8 cellular contexts compared by ENCODE assay signal in genomic region chr12:54357802-54358619, GRCh38. TPM values are rescaled to one million over a fixed set of nuclear protein-coding genes. Genes with fewer than 3 reads are reported as not detected.
DNase-seq lines count a peak whose midpoint lies in the region; ATAC-seq, FAIRE-seq and TF ChIP-seq lines count a peak whose summit lies in the region.

No MANE protein-coding gene starts in this region.

- H3K9ac ChIP-seq in Karpas-422 (ENCODE audit: low read length): peak overlapping the region; percentile 87

- no peaks in the 10 kb centered on the region for H3K27me3 Mint-ChIP-seq in T-helper 2 cell treated with Interferon-gamma antibody and Interleukin-4, amounts not matched to agents 5 μg/mL and 100 μg/mL, for 36 hours (ENCODE audit: low read depth)
- H3K27me3 Mint-ChIP-seq in Calu3 (ENCODE audit: unreplicated experiment): peaks cover 5% of the 10 kb centered on the region

- no peak overlapping the region for H3K4me3 Mint-ChIP-seq in T-helper 2 cell treated with Interferon-gamma antibody and Interleukin-4, amounts not matched to agents 5 μg/mL and 100 μg/mL, for 36 hours
- H3K4me3 Mint-ChIP-seq in Calu3 (ENCODE audit: low read depth, unreplicated experiment): no peak overlapping the region

- ATAC-seq in pancreas (no peak), HG02884 (IDR thresholded peaks at IDR 0.05; ENCODE audit: unreplicated experiment) (no peak), GM19328 (IDR thresholded peaks at IDR 0.05; ENCODE audit: unreplicated experiment) (no peak)

- intact Hi-C loops in pancreas (cut with DNase I) (loop anchor here in 1 of 3 donors (10.0 kb wide), 1 partner anchor 53 kb away; the partner anchor contains the start of gene NFE2), Calu3 (cut with micrococcal nuclease; ENCODE audit: unreplicated experiment) (loop anchor here (2.0 kb wide), 1 partner anchor 33 kb away; the partner anchor contains the start of gene COPZ1)

- peak overlapping the region; percentile 72 for H3K27ac ChIP-seq in Karpas-422 (ENCODE audit: low read length)
- peak overlapping the region in 2 of 4 donors; percentile 85 to 87 for H3K27ac ChIP-seq in pancreas

- H3K4me1 Mint-ChIP-seq in T-helper 2 cell treated with Interferon-gamma antibody and Interleukin-4, amounts not matched to agents 5 μg/mL and 100 μg/mL, for 36 hours (ENCODE audit: low read depth): peaks cover 9% of the 10 kb centered on the region
- peaks cover 8% of the 10 kb centered on the region for H3K4me1 Mint-ChIP-seq in Calu3 (ENCODE audit: low read depth, unreplicated experiment)

- H3K27ac Mint-ChIP-seq in T-helper 2 cell treated with Interferon-gamma antibody and Interleukin-4, amounts not matched to agents 5 μg/mL and 100 μg/mL, for 36 hours: no peak overlapping the region
- no peak overlapping the region for H3K27ac Mint-ChIP-seq in Calu3 (ENCODE audit: unreplicated experiment)

- no peaks in the 10 kb centered on the region for H4K20me1 ChIP-seq in Karpas-422 (ENCODE audit: insufficient read depth, low read depth, low read length)

- H3K79me2 ChIP-seq in Karpas-422 (ENCODE audit: low read length): no peaks in the 10 kb centered on the region

- H3K9me2 ChIP-seq in Karpas-422 (replicated peaks; ENCODE audit: insufficient read depth, low read length): no peaks in the 10 kb centered on the region

- no peaks in the 10 kb centered on the region for H3K9me3 Mint-ChIP-seq in T-helper 2 cell treated with Interferon-gamma antibody and Interleukin-4, amounts not matched to agents 5 μg/mL and 100 μg/mL, for 36 hours
- H3K9me3 Mint-ChIP-seq in Calu3 (ENCODE audit: low read depth, unreplicated experiment): no peaks in the 10 kb centered on the region

- H3K36me3 ChIP-seq in Karpas-422 (ENCODE audit: insufficient read depth, low read length): no peaks in the 10 kb centered on the region
- H3K36me3 ChIP-seq in pancreas: no peaks in the 10 kb centered on the region

- CTCF ChIA-PET in Calu3 (lab: Charles Lee): interaction anchor here (0.6 to 3.5 kb wide), 7 partner anchors 33 to 143 kb away, joined by 3 to 13 read pairs (median 7); partner anchors contain the start of genes CBX5 and COPZ1

- peaks cover 39% of the 10 kb centered on the region for H3K4me1 ChIP-seq in Karpas-422 (ENCODE audit: low read length)
- H3K4me1 ChIP-seq in pancreas: peaks cover under 1 to 19% (median 5%) of the 10 kb centered on the region in 3 donors

- no peaks in the 10 kb centered on the region for H3K9me3 ChIP-seq in Karpas-422 (ENCODE audit: low read length)
- no peaks in the 10 kb centered on the region for H3K9me3 ChIP-seq in pancreas

- H3K27me3 ChIP-seq in Karpas-422 (ENCODE audit: low read length): no peaks in the 10 kb centered on the region
- no peaks in the 10 kb centered on the region for H3K27me3 ChIP-seq in pancreas

- peak; percentile 66 for DNase-seq in Karpas-422
- DNase-seq in T-helper 2 cell treated with Interferon-gamma antibody and Interleukin-4, amounts not matched to agents 5 μg/mL and 100 μg/mL, for 36 hours (ENCODE audit: low spot score): peak; percentile 44
- DNase-seq in effector CD8-positive, alpha-beta T cell (lab: John Stamatoyannopoulos, UW): peak; percentile 18
- DNase-seq in pancreas: no peak
- no peak for DNase-seq in Calu3

- H3K4me2 ChIP-seq in Karpas-422 (ENCODE audit: low read depth, low read length, poor library complexity, severe bottlenecking): peak overlapping the region; percentile 99

- FAIRE-seq in G401.6 (lab: Jason Lieb, UNC): peak; percentile 88
- FAIRE-seq in pancreas (lab: Jason Lieb, UNC): no peak

- no peaks in the 10 kb centered on the region for H3K36me3 Mint-ChIP-seq in T-helper 2 cell treated with Interferon-gamma antibody and Interleukin-4, amounts not matched to agents 5 μg/mL and 100 μg/mL, for 36 hours (ENCODE audit: low read depth)
- H3K36me3 Mint-ChIP-seq in Calu3 (ENCODE audit: insufficient read depth, unreplicated experiment): peaks cover 4% of the 10 kb centered on the region

- 20 to 23% methylated on average over 10 of the region's 10 CpGs for WGBS in pancreas, 2 donors

- TF ChIP-seq CTCF in pancreas (IDR thresholded peaks at IDR 0.05) (no peak), Calu3 (IDR thresholded peaks at IDR 0.05; ENCODE audit: unreplicated experiment) (no peak)

- no TSS peak for BruUV-seq in Calu3 (replicated peaks; lab: Mats Ljungman, UMichigan)

- peak overlapping the region; percentile 87 for H2AFZ ChIP-seq in Karpas-422 (ENCODE audit: low read length)

- peak overlapping the region; percentile 85 for H3K4me3 ChIP-seq in Karpas-422 (ENCODE audit: low read length)
- H3K4me3 ChIP-seq in pancreas: peak overlapping the region in 3 of 4 donors; percentile 25 to 57 (median 48)

RNA-seq across cellular contexts. Expression of gene GPR84, which starts 6.3 kb away (rescaled TPM):
- total RNA-seq in Karpas-422 (2014; rRNA removed; shearing (Covaris generic); ENCODE audit: low replicate concordance): 0.29 TPM in 1 of 2 replicates, not detected in the other
- under 1 TPM in 4 of 6 donors, not detected in 2; 0.32 to 0.87 (median 0.63) TPM for total RNA-seq in pancreas
- polyA plus RNA-seq in pancreas: under 1 TPM; 0.09 to 0.27 TPM
- not detected in 2 replicates for total RNA-seq in Calu3 (2022)

RNA-seq across cellular contexts. Expression of gene ZNF385A, which starts 26.5 kb away (rescaled TPM):
- 4.1 and 12.2 TPM in 2 replicates for total RNA-seq in Karpas-422 (2014; rRNA removed; shearing (Covaris generic); ENCODE audit: low replicate concordance)
- 1 to 10 TPM in 5 of 6 donors, under 1 TPM in 1; 0.59 to 8.2 (median 2.6) TPM for total RNA-seq in pancreas
- polyA plus RNA-seq in pancreas: 1 to 10 TPM; 2.8 to 3.6 TPM
- total RNA-seq in Calu3 (2022): 9.1 and 9.5 TPM in 2 replicates

RNA-seq across cellular contexts. Expression of gene COPZ1, which starts 33.1 kb away (rescaled TPM):
- 103 and 164 TPM in 2 replicates for total RNA-seq in Karpas-422 (2014; rRNA removed; shearing (Covaris generic); ENCODE audit: low replicate concordance)
- total RNA-seq in pancreas: 100 to 1,000 TPM in 5 of 6 donors, 10 to 100 TPM in 1; 76.6 to 115 (median 110) TPM
- polyA plus RNA-seq in pancreas: 10 to 100 TPM; 44.6 to 86.6 TPM
- total RNA-seq in Calu3 (2022): 173 and 190 TPM in 2 replicates

RNA-seq across cellular contexts. Expression of gene NFE2, which starts 57.2 kb away (rescaled TPM):
- not detected in 2 replicates for total RNA-seq in Karpas-422 (2014; rRNA removed; shearing (Covaris generic); ENCODE audit: low replicate concordance)
- total RNA-seq in pancreas (under 1 TPM in 5 of 6 donors, not detected in 1; 0.16 to 0.58 (median 0.47) TPM), Calu3 (2022) (0.80 and 1.8 TPM in 2 replicates)
- under 1 TPM; 0.28 to 0.34 TPM for polyA plus RNA-seq in pancreas

Comparison
In these comparisons a context has a peak if more than half of its experiments do, and no peak if none do; other contexts are left out.
1. DNase-seq: peak in Karpas-422 (single experiment), T-helper 2 cell treated with Interferon-gamma antibody and Interleukin-4, amounts not matched to agents 5 μg/mL and 100 μg/mL, for 36 hours (single experiment) and effector CD8-positive, alpha-beta T cell (single experiment); none in pancreas (0 of 6) and Calu3 (single experiment).